24 cellular contexts compared by ENCODE assay signal in genomic region chr2:199806179-199806578, GRCh38. TPM values are rescaled to one million over a fixed set of nuclear protein-coding genes. Genes with fewer than 3 reads are reported as not detected.
DNase-seq lines count a peak whose midpoint lies in the region; ATAC-seq lines count a peak whose summit lies in the region.
"Had no signal": no experiment of that assay in that cellular context is flagged by ENCODE, and none has a peak within 500 bp of the region (broad histone marks: within the 10 kb centered on the region; RNA-seq: fewer than 3 reads in every experiment).

No MANE protein-coding gene starts in this region.

- H3K27me3 Mint-ChIP-seq in naive thymus-derived CD4-positive, alpha-beta T cell = no peaks in the 10 kb centered on the region
- H3K27me3 Mint-ChIP-seq: stimulated activated naive CD8-positive, alpha-beta T cell treated with anti-CD3 and anti-CD28 coated beads, Interleukin-15, Interleukin-2, amounts not matched to agents 100 ng/mL and 50 ng/mL, for 24 hours had no signal

- H3K9me3 Mint-ChIP-seq in naive thymus-derived CD4-positive, alpha-beta T cell = peaks cover 0 to 1% (median 0%) of the 10 kb centered on the region in 11 donors
- H3K9me3 Mint-ChIP-seq: immature natural killer cell; stimulated activated naive CD8-positive, alpha-beta T cell treated with anti-CD3 and anti-CD28 coated beads, Interleukin-15, Interleukin-2, amounts not matched to agents 100 ng/mL and 50 ng/mL, for 24 hours; T-helper 2 cell treated with Interferon-gamma antibody and Interleukin-4, amounts not matched to agents 5 μg/mL and 100 μg/mL, for 36 hours had no signal

- peaks cover 0 to 3% (median 0%) of the 10 kb centered on the region in 5 donors for H3K36me3 Mint-ChIP-seq in naive thymus-derived CD4-positive, alpha-beta T cell
- H3K36me3 Mint-ChIP-seq: immature natural killer cell had no signal

- no peaks in the 10 kb centered on the region for H3K4me1 Mint-ChIP-seq in naive thymus-derived CD4-positive, alpha-beta T cell
- H3K4me1 Mint-ChIP-seq: immature natural killer cell had no signal

- H3K9ac ChIP-seq in stomach smooth muscle (ENCODE audit: low read length in 2 of 2) = no peak overlapping the region
- H3K9ac ChIP-seq: parathyroid adenoma, SK-N-SH had no signal

- peak overlapping the region; percentile 41 for H3K27ac ChIP-seq in caudate nucleus (ENCODE audit: low read depth, low read length)
- peak overlapping the region; percentile 11 for H3K27ac ChIP-seq in muscle layer of duodenum (ENCODE audit: low read length)
- H3K27ac ChIP-seq in stomach smooth muscle (ENCODE audit: low read length) = peak overlapping the region; percentile 53
- no peak overlapping the region for H3K27ac ChIP-seq in naive thymus-derived CD4-positive, alpha-beta T cell (ENCODE audit: low read depth, low read length)
- H3K27ac ChIP-seq: parathyroid adenoma, upper lobe of left lung had no signal

- intact Hi-C loops in naive thymus-derived CD4-positive, alpha-beta T cell (cut with micrococcal nuclease) = no loop called here

- H3K4me3 ChIP-seq in muscle layer of duodenum (ENCODE audit: low read depth in 1 of 2, low read length in 2 of 2) (no peak overlapping the region), stomach smooth muscle (ENCODE audit: low read length in 2 of 2) (peak overlapping the region; percentile 8 to 14)
- no peak overlapping the region for H3K4me3 ChIP-seq in naive thymus-derived CD4-positive, alpha-beta T cell (ENCODE audit: low read length)
- H3K4me3 ChIP-seq: HAP-1, upper lobe of left lung had no signal

- H3K27me3 ChIP-seq in muscle layer of duodenum (ENCODE audit: low read depth, low read length) (no peaks in the 10 kb centered on the region), stomach smooth muscle (ENCODE audit: control insufficient read depth in 1 of 2, insufficient read depth in 2 of 2, low read length in 2 of 2) (no peaks in the 10 kb centered on the region)
- H3K27me3 ChIP-seq in naive thymus-derived CD4-positive, alpha-beta T cell (ENCODE audit: control insufficient read depth in 2 of 2, insufficient read depth in 2 of 2, low read length in 2 of 2) = no peaks in the 10 kb centered on the region
- H3K27me3 ChIP-seq: upper lobe of left lung had no signal

- H3K9me3 ChIP-seq in muscle layer of duodenum (ENCODE audit: control insufficient read depth in 1 of 2, low read length in 2 of 2) (no peaks in the 10 kb centered on the region), stomach smooth muscle (ENCODE audit: control insufficient read depth in 2 of 2, low read length in 2 of 2) (no peaks in the 10 kb centered on the region)
- H3K9me3 ChIP-seq in naive thymus-derived CD4-positive, alpha-beta T cell (ENCODE audit: control insufficient read depth in 2 of 3, low read length in 3 of 3) = no peaks in the 10 kb centered on the region
- H3K9me3 ChIP-seq: HAP-1, SK-N-SH, upper lobe of left lung had no signal

- POLR2A ChIA-PET in naive thymus-derived CD4-positive, alpha-beta T cell (lab: Charles Lee) = no interaction called here

- no peak overlapping the region for H3K27ac Mint-ChIP-seq in naive thymus-derived CD4-positive, alpha-beta T cell
- H3K27ac Mint-ChIP-seq: activated naive CD4-positive, alpha-beta T cell treated with anti-CD3 and anti-CD28 coated beads for 36 hours; immature natural killer cell; stimulated activated naive CD8-positive, alpha-beta T cell treated with anti-CD3 and anti-CD28 coated beads, Interleukin-15, Interleukin-2, amounts not matched to agents 100 ng/mL and 50 ng/mL, for 24 hours; T-helper 2 cell treated with Interferon-gamma antibody and Interleukin-4, amounts not matched to agents 5 μg/mL and 100 μg/mL, for 36 hours had no signal

- H3K36me3 ChIP-seq in muscle layer of duodenum (ENCODE audit: control insufficient read depth in 1 of 2, insufficient read depth in 2 of 2, low read length in 2 of 2) = no peaks in the 10 kb centered on the region
- H3K36me3 ChIP-seq in stomach smooth muscle (ENCODE audit: control insufficient read depth in 2 of 2, insufficient read depth in 2 of 2, low read length in 2 of 2) = no peaks in the 10 kb centered on the region
- H3K36me3 ChIP-seq in naive thymus-derived CD4-positive, alpha-beta T cell (ENCODE audit: control insufficient read depth in 2 of 3, insufficient read depth in 3 of 3, low read length in 3 of 3) = no peaks in the 10 kb centered on the region
- H3K36me3 ChIP-seq: HAP-1, upper lobe of left lung had no signal

- CTCF ChIA-PET in naive thymus-derived CD4-positive, alpha-beta T cell (lab: Charles Lee) = no interaction called here

- no peaks in the 10 kb centered on the region for H3K4me1 ChIP-seq in muscle layer of duodenum (ENCODE audit: control insufficient read depth in 1 of 2, insufficient read depth in 2 of 2, low read length in 2 of 2)
- peaks cover 7% of the 10 kb centered on the region for H3K4me1 ChIP-seq in stomach smooth muscle (ENCODE audit: control insufficient read depth, insufficient read depth, low read length)
- H3K4me1 ChIP-seq in naive thymus-derived CD4-positive, alpha-beta T cell (ENCODE audit: control insufficient read depth in 2 of 2, insufficient read depth in 2 of 2, low read length in 2 of 2) = no peaks in the 10 kb centered on the region
- H3K4me1 ChIP-seq: HAP-1, parathyroid adenoma, upper lobe of left lung had no signal

- DNase-seq in M059J (ENCODE audit: low read depth) = peak; percentile 16
- DNase-seq in caudate nucleus (lab: John Stamatoyannopoulos, UW) = peak in 1 of 61 donors; percentile 8
- DNase-seq in naive thymus-derived CD4-positive, alpha-beta T cell = no peak
- no peak for DNase-seq in kidney glomerular epithelial cell (lab: John Stamatoyannopoulos, UW)
- DNase-seq: activated CD4-positive, CD25-positive, alpha-beta regulatory T cell; activated naive CD4-positive, alpha-beta T cell treated with anti-CD3 and anti-CD28 coated beads for 36 hours; activated T-cell treated with anti-CD3 and anti-CD28 coated beads, Interleukin-2, amount 50 U/mL, for 48 hours; aorta; cortex of kidney; DMS79 treated with DMSO at 0.1 percent for 48 hours; immature natural killer cell; Karpas-422; NCI-H1092; NCI-H2029 treated with DMSO at 0.1 percent for 48 hours; NCI-H510A treated with DMSO at 0.1 percent for 48 hours; SK-N-SH; upper lobe of left lung had no signal

- no peak for ATAC-seq in naive thymus-derived CD4-positive, alpha-beta T cell
- no peak for ATAC-seq in HG03442 (IDR thresholded peaks at IDR 0.05; ENCODE audit: unreplicated experiment)

- H3K4me3 Mint-ChIP-seq in naive thymus-derived CD4-positive, alpha-beta T cell = no peak overlapping the region
- H3K4me3 Mint-ChIP-seq: activated naive CD4-positive, alpha-beta T cell treated with anti-CD3 and anti-CD28 coated beads for 36 hours; immature natural killer cell; stimulated activated naive CD8-positive, alpha-beta T cell treated with anti-CD3 and anti-CD28 coated beads, Interleukin-15, Interleukin-2, amounts not matched to agents 100 ng/mL and 50 ng/mL, for 24 hours; T-helper 2 cell treated with Interferon-gamma antibody and Interleukin-4, amounts not matched to agents 5 μg/mL and 100 μg/mL, for 36 hours had no signal

RNA-seq across cellular contexts. Expression of gene FTCDNL1, which starts 44.8 kb away (rescaled TPM):
- total RNA-seq in M059J (2014; rRNA removed; shearing (Covaris generic)) = 0.25 and 0.99 TPM in 2 replicates
- total RNA-seq in naive thymus-derived CD4-positive, alpha-beta T cell = 1 to 10 TPM; 1.2 to 3.7 (median 2.6) TPM
- polyA plus RNA-seq in naive thymus-derived CD4-positive, alpha-beta T cell = 1 to 10 TPM in 1 of 2 donors, under 1 TPM in 1; 0.60 to 1.9 TPM
- polyA plus RNA-seq: aorta, SK-N-SH had no signal

Comparison
In these comparisons a context has a peak if more than half of its experiments do, and no peak if none do; other contexts are left out.
1. H3K4me3 ChIP-seq: peak in stomach smooth muscle (2 of 2); none in muscle layer of duodenum (0 of 2) and naive thymus-derived CD4-positive, alpha-beta T cell (single experiment).